1 cellular context compared by ENCODE assay signal in genomic region chrX:12976819-12977758, GRCh38.
TF ChIP-seq lines count a peak whose summit lies in the region.

No MANE protein-coding gene starts in this region.

TF ChIP-seq in neural cell, 6 proteins besides CTCF, POLR2A, EP300 and RAD21:
- peak; percentile 12 for TF ChIP-seq POLR2AphosphoS5 (IDR thresholded peaks at IDR 0.05)
